8 cellular contexts compared by ENCODE assay signal in the genomic region with DNA sequence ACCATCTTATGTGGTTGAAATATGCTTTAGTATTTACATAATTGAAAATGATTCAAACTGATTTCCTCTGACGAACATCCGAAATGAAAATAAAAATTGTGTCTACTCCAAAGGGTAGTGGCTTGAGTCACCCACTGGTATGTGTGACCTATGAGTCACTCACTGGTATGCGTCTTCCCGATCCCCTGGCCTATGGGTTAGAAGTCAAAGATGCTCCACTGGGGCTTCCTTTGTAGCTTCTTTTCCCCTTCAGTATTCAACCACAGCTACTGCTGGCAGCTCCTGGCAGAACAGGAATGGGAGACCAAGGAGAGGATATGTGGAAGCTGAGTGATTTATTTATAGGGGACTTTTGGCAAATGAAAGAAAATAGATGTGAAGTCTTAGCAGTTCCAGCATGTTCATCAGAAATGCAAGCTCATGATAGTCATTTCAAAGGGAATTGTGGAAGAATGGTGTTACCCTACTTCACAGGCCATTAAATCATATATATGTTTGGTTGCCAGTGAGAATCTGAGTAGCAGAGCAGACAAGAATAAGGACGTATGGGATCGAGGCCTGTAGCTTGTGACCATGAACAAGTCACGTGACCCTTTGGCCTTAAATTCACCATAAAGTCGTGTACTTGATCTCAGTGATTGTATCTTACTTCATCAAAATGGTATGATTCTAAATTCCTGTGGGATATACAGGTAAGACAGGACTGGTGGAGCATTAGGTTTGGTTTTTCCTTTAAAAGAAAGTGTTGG.
DNase-seq lines count a peak whose midpoint lies in the region; ATAC-seq, FAIRE-seq and TF ChIP-seq lines count a peak whose summit lies in the region.

No MANE protein-coding gene starts in this region.

- H3K9ac ChIP-seq in K562 (ENCODE audit: insufficient read depth in 1 of 2, low read depth in 2 of 2, low read length in 2 of 2) = no peak overlapping the region

- H3K4me3 Mint-ChIP-seq in GM23338 = no peak overlapping the region

- in situ Hi-C loops in SK-MEL-5 (cut with HindIII; ENCODE audit: low pct_unique_long_range_greater_than_20kb, low sequenced_read_pairs) (no loop called here), K562 (cut with MboI) (no loop called here)

- no peak; the same call in 1 of the 2 replicates for TF ChIP-seq EP300 in K562 (IDR thresholded peaks at IDR 0.05; ENCODE audit: low read length)

- DNase-seq in GM23338 (ENCODE audit: low spot score) (peak; percentile 54), SK-MEL-5 (ENCODE audit: low read depth, low spot score) (peak; percentile 96), K562 (ENCODE audit: extremely low read depth in 1 of 4, low spot score in 3 of 4) (peak; percentile 49 to 75 (median 60)), kidney epithelial cell (ENCODE audit: low read depth) (peak; percentile 76), NCI-H1694 (lab: John Stamatoyannopoulos, UW) (no peak), D721Med (ENCODE audit: insufficient read length, low spot score) (no peak)
- peak; percentile 20 to 67 for DNase-seq in stimulated activated CD4-positive, alpha-beta T cell treated with anti-CD3 and anti-CD28 coated beads, Interleukin-4, amount 100 ng/mL, for 4 hours

- CTCF ChIA-PET in K562 (lab: Yijun Ruan, JAX; ENCODE audit: low intra/inter-chr PET ratio) = no interaction called here

- H3K27ac ChIP-seq in GM23338 (ENCODE audit: low read depth) = no peak overlapping the region
- H3K27ac ChIP-seq in K562 (ENCODE audit: extremely low read depth, low read depth, low read length) = peak overlapping the region; percentile 51; the same call in 1 of the 3 replicates

- no peaks in the 10 kb centered on the region for H3K9me2 ChIP-seq in GM23338 (ENCODE audit: insufficient read depth)

- no peaks in the 10 kb centered on the region for H3K9me3 ChIP-seq in K562 (replicated peaks; ENCODE audit: control insufficient read depth, insufficient read depth, low read depth, low read length)

- ATAC-seq in GM23338 = peak; percentile 88
- ATAC-seq in K562 = peak; percentile 83
- no peak for ATAC-seq in GM21723 (IDR thresholded peaks at IDR 0.05; ENCODE audit: unreplicated experiment)

- H3K4me1 ChIP-seq in GM23338 (ENCODE audit: insufficient read depth) = peaks cover 8% of the 10 kb centered on the region; the same call in 1 of the 2 replicates
- H3K4me1 ChIP-seq in K562 (replicated peaks in 1 of 2; ENCODE audit: control insufficient read depth in 2 of 2, insufficient read depth in 2 of 2, low read length in 2 of 2) = peaks cover 6 to 36% of the 10 kb centered on the region in 2 experiments; a peak in 4 of 5 replicates

- WGBS in K562 (ENCODE audit: insufficient coverage, low coverage, missing lambda C conversion rate) = 34% methylated on average over 8 of the region's 8 CpGs

- no peaks in the 10 kb centered on the region for H3K27me3 ChIP-seq in GM23338 (ENCODE audit: insufficient read depth)
- H3K27me3 ChIP-seq in K562 (ENCODE audit: control insufficient read depth in 2 of 2, insufficient read depth in 2 of 2, low read length in 2 of 2) = no peaks in the 10 kb centered on the region
- H3K27me3 ChIP-seq in kidney epithelial cell (ENCODE audit: control insufficient read depth, insufficient read depth, low read length) = no peaks in the 10 kb centered on the region

- H4K20me1 ChIP-seq in GM23338 (replicated peaks; ENCODE audit: insufficient read depth) (no peaks in the 10 kb centered on the region), K562 (replicated peaks; ENCODE audit: control insufficient read depth, insufficient read depth, low read length) (no peaks in the 10 kb centered on the region)

- H3K9me1 ChIP-seq in K562 (ENCODE audit: control insufficient read depth, insufficient read depth, low read length) = no peaks in the 10 kb centered on the region

- H3K4me3 ChIP-seq in GM23338 (no peak overlapping the region), K562 (no peak overlapping the region), kidney epithelial cell (ENCODE audit: low read depth, low read length) (no peak overlapping the region)

- no peaks in the 10 kb centered on the region for H3K36me3 ChIP-seq in GM23338 (ENCODE audit: insufficient read depth)
- peaks cover 10% of the 10 kb centered on the region; the same call in 2 of the 3 replicates for H3K36me3 ChIP-seq in K562 (ENCODE audit: control insufficient read depth, insufficient read depth, low read length)
- no peaks in the 10 kb centered on the region for H3K36me3 ChIP-seq in kidney epithelial cell (ENCODE audit: control insufficient read depth, insufficient read depth, low read length)

- no peaks in the 10 kb centered on the region for H3K27me3 Mint-ChIP-seq in GM23338 (ENCODE audit: insufficient read depth, low read depth, poor library complexity)

- peaks cover 21% of the 10 kb centered on the region for H3K4me1 Mint-ChIP-seq in GM23338

- intact Hi-C loops in K562 (cut with micrococcal nuclease) = no loop called here

- no peaks in the 10 kb centered on the region for H3F3A ChIP-seq in GM23338 (replicated peaks; ENCODE audit: low read depth)

- TF ChIP-seq RAD21 in K562 (CRISPR knock-in tag; conservative IDR thresholded peaks at IDR 0.05 in 1 of 2, IDR thresholded peaks at IDR 0.05 in 1 of 2) = no peak

- no peak overlapping the region for H3K4me2 ChIP-seq in GM23338
- no peak overlapping the region for H3K4me2 ChIP-seq in K562 (ENCODE audit: insufficient read depth, low read length)

- POLR2A ChIA-PET in K562 (lab: Yijun Ruan, JAX) = interaction anchor here (0.7 to 1.6 kb wide), 6 partner anchors 11 to 1688 kb away, joined by 3 to 4 read pairs (median 3); partner anchors contain the start of gene METAP2

- H3K27ac Mint-ChIP-seq in GM23338 = no peak overlapping the region

- H3K79me2 ChIP-seq in GM23338 (replicated peaks; ENCODE audit: insufficient read depth) (no peaks in the 10 kb centered on the region), K562 (ENCODE audit: control insufficient read depth, insufficient read depth, low read length) (peaks cover 9% of the 10 kb centered on the region; the same call in 2 of the 3 replicates)

- no peak for TF ChIP-seq POLR2A in K562 (conservative IDR thresholded peaks at IDR 0.05)

- H2AFZ ChIP-seq in GM23338 = no peak overlapping the region
- H2AFZ ChIP-seq in K562 (ENCODE audit: low read depth, low read length) = peak overlapping the region; percentile 19; the same call in 1 of the 2 replicates

- no peaks in the 10 kb centered on the region for H3K36me3 Mint-ChIP-seq in GM23338 (ENCODE audit: low read depth)

- FAIRE-seq in K562 (lab: Jason Lieb, UNC) (peak; percentile 85), D721Med (lab: Jason Lieb, UNC) (no peak)

- TF ChIP-seq CTCF in GM23338 (conservative IDR thresholded peaks at IDR 0.05; ENCODE audit: low read depth in 2 of 2) = no peak
- TF ChIP-seq CTCF in K562 (IDR thresholded peaks at IDR 0.05 in 2 of 3, conservative IDR thresholded peaks at IDR 0.05 in 1 of 3; ENCODE audit: insufficient read depth in 2 of 3, low read depth in 1 of 3, low read length in 3 of 3) = no peak
- no peak for TF ChIP-seq CTCF in kidney epithelial cell (IDR thresholded peaks at IDR 0.05; ENCODE audit: insufficient read depth, low read length, poor library complexity, severe bottlenecking)
- no peak for TF ChIP-seq CTCF in D721Med (IDR thresholded peaks at IDR 0.05; ENCODE audit: insufficient read depth, missing control alignments)

- no TSS peak for BruUV-seq in K562 (replicated peaks; lab: Mats Ljungman, UMichigan)

- no peaks in the 10 kb centered on the region for H3K9me3 Mint-ChIP-seq in GM23338

TF ChIP-seq in GM23338, 12 proteins besides CTCF, POLR2A, EP300 and RAD21 (continues in another document):
- TF ChIP-seq EZH2 (IDR thresholded peaks at IDR 0.05; ENCODE audit: low read depth, unreplicated experiment) = no peak
- no peak for TF ChIP-seq JUNB (IDR thresholded peaks at IDR 0.05; ENCODE audit: unreplicated experiment)
- TF ChIP-seq NANOG (IDR thresholded peaks at IDR 0.05; ENCODE audit: borderline replicate concordance) = no peak

TF ChIP-seq in K562, 482 proteins besides CTCF, POLR2A, EP300 and RAD21 (continues in another document):
- TF ChIP-seq SMARCA4 (IDR thresholded peaks at IDR 0.05) = peak; percentile 83
- no peak for TF ChIP-seq ZNF217 (CRISPR knock-in tag; IDR thresholded peaks at IDR 0.05)
- TF ChIP-seq, protein P1, sequence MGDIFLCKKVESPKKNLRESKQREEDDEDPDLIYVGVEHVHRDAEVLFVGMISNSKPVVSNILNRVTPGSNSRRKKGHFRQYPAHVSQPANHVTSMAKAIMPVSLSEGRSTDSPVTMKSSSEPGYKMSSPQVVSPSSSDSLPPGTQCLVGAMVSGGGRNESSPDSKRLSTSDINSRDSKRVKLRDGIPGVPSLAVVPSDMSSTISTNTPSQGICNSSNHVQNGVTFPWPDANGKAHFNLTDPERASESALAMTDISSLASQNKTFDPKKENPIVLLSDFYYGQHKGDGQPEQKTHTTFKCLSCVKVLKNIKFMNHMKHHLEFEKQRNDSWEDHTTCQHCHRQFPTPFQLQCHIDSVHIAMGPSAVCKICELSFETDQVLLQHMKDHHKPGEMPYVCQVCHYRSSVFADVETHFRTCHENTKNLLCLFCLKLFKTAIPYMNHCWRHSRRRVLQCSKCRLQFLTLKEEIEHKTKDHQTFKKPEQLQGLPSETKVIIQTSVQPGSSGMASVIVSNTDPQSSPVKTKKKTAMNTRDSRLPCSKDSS (IDR thresholded peaks at IDR 0.05; ENCODE audit: low read depth, partially characterized antibody) = no peak
- no peak for TF ChIP-seq SRF (CRISPR knock-in tag; IDR thresholded peaks at IDR 0.05)
- TF ChIP-seq STAT5A (IDR thresholded peaks at IDR 0.05; ENCODE audit: borderline replicate concordance, low read length) = no peak
- peak; percentile 96 for TF ChIP-seq JUN (IDR thresholded peaks at IDR 0.05; ENCODE audit: borderline replicate concordance, low read depth, low read length)
- no peak for TF ChIP-seq JUN (CRISPR knock-in tag; IDR thresholded peaks at IDR 0.05; ENCODE audit: borderline replicate concordance)
- TF ChIP-seq TAF15 (IDR thresholded peaks at IDR 0.05; ENCODE audit: low read depth, low read length) = no peak

Comparison
In these comparisons a context has a peak if more than half of its experiments do, and no peak if none do; other contexts are left out.
1. DNase-seq: peak in GM23338 (single experiment), SK-MEL-5 (single experiment), K562 (4 of 4), kidney epithelial cell (single experiment) and stimulated activated CD4-positive, alpha-beta T cell treated with anti-CD3 and anti-CD28 coated beads, Interleukin-4, amount 100 ng/mL, for 4 hours (2 of 2); none in NCI-H1694 (single experiment) and D721Med (single experiment).